In the genomic region with DNA sequence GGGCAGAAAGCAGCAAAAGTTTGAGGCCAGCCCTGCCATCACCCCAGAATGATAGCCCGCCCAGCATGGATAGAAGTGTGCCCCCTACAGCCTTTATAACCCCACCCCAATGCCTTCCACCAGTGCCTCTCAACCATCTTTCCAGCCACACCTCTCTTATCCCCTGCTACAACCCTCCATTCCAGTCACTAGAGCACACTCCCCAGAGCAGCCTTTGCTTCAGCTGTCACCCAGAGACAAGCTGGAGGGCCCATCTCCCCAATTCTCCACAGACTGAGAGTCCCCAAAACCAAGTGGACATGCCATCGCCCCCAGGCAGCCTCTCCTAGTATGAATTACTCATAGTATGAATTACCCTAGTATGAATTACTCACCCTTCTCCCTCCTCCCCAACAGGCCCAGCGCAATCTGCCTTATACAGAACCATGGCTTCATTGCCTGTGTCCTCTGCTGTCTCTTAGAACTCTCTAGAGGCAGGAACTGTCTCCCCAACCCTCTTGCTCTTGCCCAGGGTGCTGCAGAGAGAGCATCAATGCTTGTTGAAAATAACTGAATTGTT, we compare ENCODE assay signal across 8 cellular contexts. TPM values are rescaled to one million over a fixed set of nuclear protein-coding genes. Genes with fewer than 3 reads are reported as not detected.
DNase-seq lines count a peak whose midpoint lies in the region; TF ChIP-seq lines count a peak whose summit lies in the region.
"Had no signal": no experiment of that assay in that cellular context is flagged by ENCODE, and none has a peak within 500 bp of the region (broad histone marks: within the 10 kb centered on the region; RNA-seq: fewer than 3 reads in every experiment).

No MANE protein-coding gene starts in this region.

- WGBS in lower leg skin, 2 donors: 66 to 75% methylated on average over 3 of the region's 3 CpGs

- peak overlapping the region; percentile 7 for H3K27ac ChIP-seq in KOPT-K1 (ENCODE audit: low read depth, low read length, poor library complexity, severe bottlenecking)
- peak overlapping the region; percentile 77 for H3K27ac ChIP-seq in stomach smooth muscle (ENCODE audit: low read length)

- intact Hi-C loops in activated naive CD4-positive, alpha-beta T cell treated with anti-CD3 and anti-CD28 coated beads for 36 hours (cut with micrococcal nuclease): loop anchor here (10.0 kb wide), 1 partner anchor 872 kb away; no protein-coding TSS in a partner anchor
- intact Hi-C loops in lower leg skin (cut with DNase I; ENCODE audit: low total_unique reads): no loop called here

- peaks cover 29% of the 10 kb centered on the region for H3K36me3 Mint-ChIP-seq in activated naive CD4-positive, alpha-beta T cell treated with anti-CD3 and anti-CD28 coated beads for 36 hours (ENCODE audit: low read depth)

- H3K9me3 Mint-ChIP-seq in activated naive CD4-positive, alpha-beta T cell treated with anti-CD3 and anti-CD28 coated beads for 36 hours: no peaks in the 10 kb centered on the region

- no peaks in the 10 kb centered on the region for H3K27me3 ChIP-seq in stomach smooth muscle (ENCODE audit: control insufficient read depth in 1 of 2, insufficient read depth in 2 of 2, low read length in 2 of 2)

- H3K4me3 ChIP-seq in stomach smooth muscle (ENCODE audit: low read length in 2 of 2): peak overlapping the region in 1 of 2 donors; percentile 23
- no peak overlapping the region for H3K4me3 ChIP-seq in lower leg skin (ENCODE audit: low read depth, poor library complexity, severe bottlenecking)

- H3K9me3 ChIP-seq in KOPT-K1 (ENCODE audit: insufficient read depth, low read length, poor library complexity, severe bottlenecking) (no peaks in the 10 kb centered on the region), stomach smooth muscle (ENCODE audit: control insufficient read depth in 2 of 2, low read length in 2 of 2) (no peaks in the 10 kb centered on the region)

- H3K27ac Mint-ChIP-seq in activated naive CD4-positive, alpha-beta T cell treated with anti-CD3 and anti-CD28 coated beads for 36 hours: peak overlapping the region; percentile 96

- H3K4me3 Mint-ChIP-seq in activated naive CD4-positive, alpha-beta T cell treated with anti-CD3 and anti-CD28 coated beads for 36 hours: peak overlapping the region; percentile 22

- H3K4me1 Mint-ChIP-seq in activated naive CD4-positive, alpha-beta T cell treated with anti-CD3 and anti-CD28 coated beads for 36 hours (ENCODE audit: low read depth): peaks cover 99% of the 10 kb centered on the region

- CTCF ChIA-PET in activated naive CD4-positive, alpha-beta T cell treated with anti-CD3 and anti-CD28 coated beads for 36 hours (lab: Charles Lee): interaction anchor here (1.0 to 3.4 kb wide), 3 partner anchors 10 to 124 kb away, joined by 3 to 21 read pairs (median 4); no protein-coding TSS in a partner anchor

- TF ChIP-seq CTCF in lower leg skin (IDR thresholded peaks at IDR 0.05): no peak

- DNase-seq in activated naive CD4-positive, alpha-beta T cell treated with anti-CD3 and anti-CD28 coated beads for 36 hours: peak; percentile 65
- DNase-seq in kidney tubule cell (ENCODE audit: low spot score): peak; percentile 61
- no peak for DNase-seq in UCSD-AML1 (lab: John Stamatoyannopoulos, UW; ENCODE audit: unreplicated experiment)
- DNase-seq in lower leg skin (ENCODE audit: low spot score in 2 of 2): no peak
- DNase-seq in HPDE6-E6E7 (ENCODE audit: extremely low spot score): no peak
- DNase-seq: NCI-H446 had no signal

- H3K4me1 ChIP-seq in stomach smooth muscle (ENCODE audit: control insufficient read depth, insufficient read depth, low read length): peaks cover 99% of the 10 kb centered on the region

- H3K9ac ChIP-seq in stomach smooth muscle (ENCODE audit: low read length in 2 of 2): peak overlapping the region; percentile 44 to 47

- no peak for TF ChIP-seq POLR2A in lower leg skin (IDR thresholded peaks at IDR 0.05)

- H3K27me3 Mint-ChIP-seq in activated naive CD4-positive, alpha-beta T cell treated with anti-CD3 and anti-CD28 coated beads for 36 hours (ENCODE audit: low read depth): no peaks in the 10 kb centered on the region

- H3K36me3 ChIP-seq in KOPT-K1 (ENCODE audit: insufficient read depth, low read length) (peaks cover 20% of the 10 kb centered on the region), stomach smooth muscle (ENCODE audit: control insufficient read depth in 2 of 2, insufficient read depth in 2 of 2, low read length in 2 of 2) (peaks cover 4 to 9% of the 10 kb centered on the region in 2 donors)

RNA-seq across cellular contexts. Expression of gene MYH9, which starts 24.9 kb away (rescaled TPM):
- 100 to 1,000 TPM; 574 to 625 TPM for total RNA-seq in activated naive CD4-positive, alpha-beta T cell treated with anti-CD3 and anti-CD28 coated beads for 36 hours
- 100 to 1,000 TPM; 258 to 335 (median 307) TPM for total RNA-seq in lower leg skin

Comparison
In these comparisons a context has a peak if more than half of its experiments do, and no peak if none do; other contexts are left out.
1. DNase-seq: peak in activated naive CD4-positive, alpha-beta T cell treated with anti-CD3 and anti-CD28 coated beads for 36 hours (single experiment) and kidney tubule cell (single experiment); none in UCSD-AML1 (single experiment), lower leg skin (0 of 2) and HPDE6-E6E7 (single experiment).